Comparison of ENCODE assay signal across 13 cellular contexts in genomic region chr19:14474827-14475226, GRCh38. TPM values are rescaled to one million over a fixed set of nuclear protein-coding genes. Genes with fewer than 3 reads are reported as not detected.
DNase-seq lines count a peak whose midpoint lies in the region; ATAC-seq and FAIRE-seq lines count a peak whose summit lies in the region.
"Had no signal": no experiment of that assay in that cellular context is flagged by ENCODE, and none has a peak within 500 bp of the region (broad histone marks: within the 10 kb centered on the region; RNA-seq: fewer than 3 reads in every experiment).

No MANE protein-coding gene starts in this region.

- peak overlapping the region; percentile 61 for H3K4me3 ChIP-seq in BLaER1
- no peak overlapping the region for H3K4me3 ChIP-seq in mucosa of stomach (ENCODE audit: low read length)
- no peak overlapping the region for H3K4me3 ChIP-seq in trophoblast cell (ENCODE audit: low read depth, low read length)
- H3K4me3 ChIP-seq: thyroid gland had no signal

- H2AFZ ChIP-seq in trophoblast cell (ENCODE audit: insufficient read depth, low read length, poor library complexity): no peak overlapping the region

- no peak overlapping the region for H3K14ac ChIP-seq in trophoblast cell (ENCODE audit: low read length)

- H3K4me1 ChIP-seq in BLaER1 (peaks cover 68% of the 10 kb centered on the region), mucosa of stomach (ENCODE audit: control insufficient read depth, insufficient read depth, low read length) (peaks cover 43% of the 10 kb centered on the region), trophoblast cell (ENCODE audit: control insufficient read depth in 1 of 2, insufficient read depth in 2 of 2, low read length in 2 of 2) (peaks cover 0 to 8% of the 10 kb centered on the region in 2 experiments)

- no CpG with 5 or more reads among the region's 12 CpGs for WGBS in trophoblast cell (ENCODE audit: extremely low coverage, insufficient coverage, insufficient read length)

- H4K8ac ChIP-seq in trophoblast cell (ENCODE audit: low read depth, low read length): no peak overlapping the region

- H3K36me3 Mint-ChIP-seq in central memory CD8-positive, alpha-beta T cell (ENCODE audit: insufficient read depth): peaks cover 39% of the 10 kb centered on the region
- H3K36me3 Mint-ChIP-seq in stimulated activated memory B cell treated with anti-CD40 and anti-IgM and Interleukin-4, amounts not matched to agents 10 μg/mL and 1 μg/mL and 100 μg/mL, for 72 hours: peaks cover 29% of the 10 kb centered on the region

- H2BK120ac ChIP-seq in trophoblast cell (ENCODE audit: insufficient read depth, low read length, poor library complexity): no peak overlapping the region

- no peaks in the 10 kb centered on the region for H3K9me3 ChIP-seq in BLaER1
- no peaks in the 10 kb centered on the region for H3K9me3 ChIP-seq in mucosa of stomach (ENCODE audit: control insufficient read depth, low read length)
- H3K9me3 ChIP-seq in trophoblast cell (ENCODE audit: insufficient read depth, low read depth, low read length): no peaks in the 10 kb centered on the region
- H3K9me3 ChIP-seq: thyroid gland had no signal

- ATAC-seq in central memory CD8-positive, alpha-beta T cell (replicated peaks; ENCODE audit: extremely low read depth, poor library complexity, severe bottlenecking): no peak
- ATAC-seq in stimulated activated memory B cell treated with anti-CD40 and anti-IgM and Interleukin-4, amounts not matched to agents 10 μg/mL and 1 μg/mL and 100 μg/mL, for 72 hours: no peak

- H3K4me1 Mint-ChIP-seq in central memory CD8-positive, alpha-beta T cell: peaks cover 42% of the 10 kb centered on the region
- H3K4me1 Mint-ChIP-seq in stimulated activated memory B cell treated with anti-CD40 and anti-IgM and Interleukin-4, amounts not matched to agents 10 μg/mL and 1 μg/mL and 100 μg/mL, for 72 hours: peaks cover 39% of the 10 kb centered on the region

- no peaks in the 10 kb centered on the region for H3K79me2 ChIP-seq in trophoblast cell (ENCODE audit: control insufficient read depth, insufficient read depth, low read length, poor library complexity)

- peaks cover 34% of the 10 kb centered on the region for H3K36me3 ChIP-seq in BLaER1
- peaks cover 4% of the 10 kb centered on the region for H3K36me3 ChIP-seq in mucosa of stomach (ENCODE audit: control insufficient read depth, insufficient read depth, low read length)
- H3K36me3 ChIP-seq in trophoblast cell (ENCODE audit: control insufficient read depth in 1 of 2, insufficient read depth in 2 of 2, low read length in 2 of 2): peaks cover 26 to 28% of the 10 kb centered on the region in 2 experiments

- peak; percentile 68 for FAIRE-seq in HTR-8/SVneo (lab: Jason Lieb, UNC)

- H4K12ac ChIP-seq in trophoblast cell (ENCODE audit: low read depth, low read length): no peak overlapping the region

- H3K79me1 ChIP-seq in trophoblast cell (ENCODE audit: low read length): no peaks in the 10 kb centered on the region

- no peak overlapping the region for H4K91ac ChIP-seq in trophoblast cell (ENCODE audit: low read depth, low read length)

- H3K9me3 Mint-ChIP-seq in central memory CD8-positive, alpha-beta T cell: no peaks in the 10 kb centered on the region
- no peaks in the 10 kb centered on the region for H3K9me3 Mint-ChIP-seq in stimulated activated memory B cell treated with anti-CD40 and anti-IgM and Interleukin-4, amounts not matched to agents 10 μg/mL and 1 μg/mL and 100 μg/mL, for 72 hours

- no peak for DNase-seq in HTR-8/SVneo (ENCODE audit: insufficient read length, low spot score)
- DNase-seq in central memory CD8-positive, alpha-beta T cell (ENCODE audit: low spot score in 2 of 2): no peak
- no peak for DNase-seq in effector CD4-positive, alpha-beta T cell
- no peak for DNase-seq in trophoblast cell
- DNase-seq in SKM-1 (lab: John Stamatoyannopoulos, UW; ENCODE audit: unreplicated experiment): no peak
- DNase-seq: activated CD8-positive, alpha-beta memory T cell treated with anti-CD3 and anti-CD28 coated beads, Interleukin-2, amount 50 U/mL, for 4 hours; DMS79; NCI-H2029 treated with DMSO at 0.1 percent for 48 hours; SHP77; thyroid gland had no signal

- H3K27ac ChIP-seq in BLaER1 (peak overlapping the region; percentile 59), trophoblast cell (ENCODE audit: low read depth, low read length) (no peak overlapping the region)
- H3K27ac ChIP-seq: thyroid gland had no signal

- H2BK5ac ChIP-seq in trophoblast cell (ENCODE audit: low read depth, low read length, poor library complexity): no peak overlapping the region

- H4K20me1 ChIP-seq in BLaER1: peaks cover 10% of the 10 kb centered on the region; the same call in 1 of the 2 replicates

- peak overlapping the region; percentile 71 for H3K27ac Mint-ChIP-seq in central memory CD8-positive, alpha-beta T cell (ENCODE audit: low read depth)
- H3K27ac Mint-ChIP-seq in stimulated activated memory B cell treated with anti-CD40 and anti-IgM and Interleukin-4, amounts not matched to agents 10 μg/mL and 1 μg/mL and 100 μg/mL, for 72 hours: no peak overlapping the region

- H3K4ac ChIP-seq in trophoblast cell (ENCODE audit: low read depth, low read length): no peak overlapping the region

- H3K18ac ChIP-seq in trophoblast cell (ENCODE audit: low read length): no peak overlapping the region

- H3K4me2 ChIP-seq in BLaER1 (peak overlapping the region; percentile 89), trophoblast cell (ENCODE audit: low read length) (no peak overlapping the region)

- H3K9ac ChIP-seq in BLaER1: peak overlapping the region; percentile 65
- peak overlapping the region; percentile 7 for H3K9ac ChIP-seq in mucosa of stomach (ENCODE audit: low read length)
- no peak overlapping the region for H3K9ac ChIP-seq in trophoblast cell (ENCODE audit: low read length)

- no peak overlapping the region for H3K4me3 Mint-ChIP-seq in central memory CD8-positive, alpha-beta T cell
- no peak overlapping the region for H3K4me3 Mint-ChIP-seq in stimulated activated memory B cell treated with anti-CD40 and anti-IgM and Interleukin-4, amounts not matched to agents 10 μg/mL and 1 μg/mL and 100 μg/mL, for 72 hours

- H3K27me3 ChIP-seq in BLaER1 (peaks cover 24% of the 10 kb centered on the region), mucosa of stomach (ENCODE audit: control insufficient read depth, insufficient read depth, low read length) (peaks cover 29% of the 10 kb centered on the region), trophoblast cell (ENCODE audit: insufficient read depth, low read length) (no peaks in the 10 kb centered on the region)
- H3K27me3 ChIP-seq: thyroid gland had no signal

- peaks cover 24% of the 10 kb centered on the region for H3K27me3 Mint-ChIP-seq in central memory CD8-positive, alpha-beta T cell
- peaks cover 52% of the 10 kb centered on the region for H3K27me3 Mint-ChIP-seq in stimulated activated memory B cell treated with anti-CD40 and anti-IgM and Interleukin-4, amounts not matched to agents 10 μg/mL and 1 μg/mL and 100 μg/mL, for 72 hours

- no peak overlapping the region for H2AK5ac ChIP-seq in trophoblast cell (ENCODE audit: low read length)

- H2BK12ac ChIP-seq in trophoblast cell (ENCODE audit: low read length): no peak overlapping the region

- no peak overlapping the region for H3K23ac ChIP-seq in trophoblast cell (ENCODE audit: low read length)

RNA-seq across cellular contexts. Expression of gene PTGER1, which starts 0.3 kb away (rescaled TPM):
- 0.05 TPM in 1 of 2 replicates, not detected in the other for polyA plus RNA-seq in trophoblast cell (2013)

RNA-seq across cellular contexts. Expression of gene GIPC1, which starts 21.1 kb away (rescaled TPM):
- 67.2 and 69.0 TPM in 2 replicates for polyA plus RNA-seq in trophoblast cell (2013)

RNA-seq across cellular contexts. Expression of gene PKN1, which starts 41.7 kb away (rescaled TPM):
- polyA plus RNA-seq in trophoblast cell (2013): 20.5 and 22.9 TPM in 2 replicates

RNA-seq across cellular contexts. Expression of gene DNAJB1, which starts 43.4 kb away (rescaled TPM):
- polyA plus RNA-seq in trophoblast cell (2013): 61.8 and 62.4 TPM in 2 replicates

RNA-seq across cellular contexts. Expression of gene TECR, which starts 54.6 kb away (rescaled TPM):
- polyA plus RNA-seq in trophoblast cell (2013): 261 and 265 TPM in 2 replicates
